18 cellular contexts compared by ENCODE assay signal in the genomic region with DNA sequence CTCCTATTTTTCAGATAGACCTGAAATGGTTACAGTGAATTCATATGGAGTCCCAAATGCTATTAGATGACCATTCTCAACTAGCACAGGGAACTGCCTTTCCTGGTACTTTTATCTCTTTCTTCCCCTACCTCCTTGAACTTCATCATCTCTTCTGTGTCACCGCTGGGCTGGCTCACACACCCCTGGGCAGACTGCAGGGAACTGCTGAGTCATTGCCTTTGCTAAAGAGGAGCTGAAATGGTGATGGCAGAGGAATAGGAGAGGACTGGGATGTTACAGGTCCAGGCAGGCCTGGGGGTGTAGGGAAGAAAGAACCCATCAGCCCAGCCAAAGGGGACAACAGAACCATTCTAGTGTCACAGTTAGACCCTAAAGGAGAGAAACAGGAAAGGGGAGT.
DNase-seq lines count a peak whose midpoint lies in the region; ATAC-seq, FAIRE-seq and TF ChIP-seq lines count a peak whose summit lies in the region.
"Had no signal": no experiment of that assay in that cellular context is flagged by ENCODE, and none has a peak within 500 bp of the region (broad histone marks: within the 10 kb centered on the region; RNA-seq: fewer than 3 reads in every experiment).

No MANE protein-coding gene starts in this region.

- FAIRE-seq in bronchial epithelial cell (lab: Jason Lieb, UNC) = peak; percentile 90

- no peak overlapping the region for H2BK15ac ChIP-seq in mesenchymal stem cell (ENCODE audit: low read depth, poor library complexity, severe bottlenecking)

- TF ChIP-seq EP300 in transverse colon (IDR thresholded peaks at IDR 0.05; ENCODE audit: low read depth) = no peak

- intact Hi-C loops in transverse colon (cut with DNase I; ENCODE audit: low total_unique reads) = no loop called here

- H2AFZ ChIP-seq in mesenchymal stem cell (ENCODE audit: low read depth, low read length) = no peak overlapping the region

- H3K14ac ChIP-seq in mesenchymal stem cell (ENCODE audit: low read length in 2 of 2) = no peak overlapping the region

- H3K4ac ChIP-seq in mesenchymal stem cell (ENCODE audit: low read depth in 1 of 2, low read length in 2 of 2) = no peak overlapping the region

- WGBS in mesenchymal stem cell = 22% methylated on average over 1 of the region's 1 CpG
- 0% methylated on average over 1 of the region's 1 CpG; no CpG with 5 or more reads in 1 of the 2 donors for WGBS in transverse colon (ENCODE audit: low coverage in 1 of 2), 2 donors

- H3K36me3 ChIP-seq in bronchial epithelial cell (ENCODE audit: control insufficient read depth, insufficient read depth, low read length) = no peaks in the 10 kb centered on the region
- H3K36me3 ChIP-seq in mesenchymal stem cell (ENCODE audit: control insufficient read depth in 1 of 2, insufficient read depth in 2 of 2, low read depth in 1 of 2, low read length in 2 of 2) = no peaks in the 10 kb centered on the region
- H3K36me3 ChIP-seq in transverse colon = no peaks in the 10 kb centered on the region
- H3K36me3 ChIP-seq: vagina had no signal

- H2BK5ac ChIP-seq in mesenchymal stem cell (ENCODE audit: low read depth, low read length, poor library complexity, severe bottlenecking) = no peak overlapping the region

- in situ Hi-C loops in transverse colon (cut with MboI; ENCODE audit: low pct_ligation_motif_present in 1 of 4, low pct_unique_long_range_greater_than_20kb in 1 of 4, low sequenced_read_pairs in 3 of 4) = no loop called here

- peak overlapping the region in 1 of 2 experiments; percentile 84 for H3K18ac ChIP-seq in mesenchymal stem cell (ENCODE audit: low read depth in 1 of 2, low read length in 2 of 2)

- H3K9ac ChIP-seq in mesenchymal stem cell (ENCODE audit: low read length) = no peak overlapping the region
- H3K9ac ChIP-seq: KMS-11 had no signal

- H2BK12ac ChIP-seq in mesenchymal stem cell (ENCODE audit: low read length in 2 of 2) = peak overlapping the region in 1 of 2 experiments; percentile 15

- no peak overlapping the region for H3K27ac ChIP-seq in mesenchymal stem cell (ENCODE audit: low read length, poor library complexity, severe bottlenecking)
- H3K27ac ChIP-seq in transverse colon = no peak overlapping the region
- H3K27ac ChIP-seq: C4-2B, KMS-11, vagina had no signal

- no peak for TF ChIP-seq POLR2A in transverse colon (IDR thresholded peaks at IDR 0.05)

- H4K8ac ChIP-seq in mesenchymal stem cell (ENCODE audit: low read length) = peak overlapping the region; percentile 78

- H3K27me3 ChIP-seq in bronchial epithelial cell (ENCODE audit: control insufficient read depth, insufficient read depth, low read length) = no peaks in the 10 kb centered on the region
- H3K27me3 ChIP-seq in mesenchymal stem cell (ENCODE audit: control insufficient read depth in 1 of 2, insufficient read depth in 1 of 2, low read length in 2 of 2) = peaks cover 0 to 6% of the 10 kb centered on the region in 2 experiments
- H3K27me3 ChIP-seq in transverse colon = no peaks in the 10 kb centered on the region
- H3K27me3 ChIP-seq: vagina had no signal

- no peak overlapping the region for H4K91ac ChIP-seq in mesenchymal stem cell (ENCODE audit: low read length)

- no peak overlapping the region for H3K23ac ChIP-seq in mesenchymal stem cell (ENCODE audit: low read length in 2 of 2)

- DNase-seq in ELR (ENCODE audit: low read depth) (peak; percentile 3), LHCN-M2 (ENCODE audit: low read depth) (peak; percentile 57), bronchial epithelial cell (ENCODE audit: low read depth) (peak; percentile 76), mesenchymal stem cell (peak; percentile 44), NCI-H2081 treated with DMSO at 0.1 percent for 48 hours (lab: John Stamatoyannopoulos, UW) (no peak), transverse colon (no peak)
- DNase-seq: activated T-cell treated with anti-CD3 and anti-CD28 coated beads, Interleukin-2, amount 50 U/mL, for 1 hour; central memory CD4-positive, alpha-beta T cell; NCI-H1436 treated with DMSO at 0.1 percent for 48 hours; NCI-H524 treated with DMSO at 0.1 percent for 48 hours; posterior cingulate gyrus; stimulated activated CD4-positive, alpha-beta T cell treated with anti-CD3 and anti-CD28 coated beads, Interleukin-12 subunit alpha, Interleukin-12 subunit beta, amount 100 ng/mL, for 4 hours; stimulated activated naive CD8-positive, alpha-beta T cell treated with anti-CD3 and anti-CD28 coated beads, Interleukin-15, amount 100 ng/mL, for 72 hours; T-helper 1 cell had no signal

- no peak overlapping the region for H3K4me3 ChIP-seq in bronchial epithelial cell (ENCODE audit: low read depth, low read length)
- no peak overlapping the region for H3K4me3 ChIP-seq in mesenchymal stem cell (ENCODE audit: insufficient read depth in 1 of 2, low read depth in 1 of 2, low read length in 2 of 2)
- no peak overlapping the region for H3K4me3 ChIP-seq in transverse colon
- H3K4me3 ChIP-seq: vagina had no signal

- no peak overlapping the region for H3K4me2 ChIP-seq in mesenchymal stem cell (ENCODE audit: low read length, poor library complexity, severe bottlenecking)
- H3K4me2 ChIP-seq: KMS-11 had no signal

- TF ChIP-seq CTCF in bronchial epithelial cell (IDR thresholded peaks at IDR 0.05; ENCODE audit: insufficient read depth, low read length, severe bottlenecking) (no peak), transverse colon (IDR thresholded peaks at IDR 0.05) (no peak)

- H2BK120ac ChIP-seq in mesenchymal stem cell (ENCODE audit: low read depth, low read length) = no peak overlapping the region

- H2AK5ac ChIP-seq in mesenchymal stem cell (ENCODE audit: low read length, severe bottlenecking) = no peak overlapping the region

- peaks cover 4% of the 10 kb centered on the region for H3K4me1 ChIP-seq in mesenchymal stem cell (ENCODE audit: control insufficient read depth, insufficient read depth, low read depth, low read length)
- H3K4me1 ChIP-seq in transverse colon = no peaks in the 10 kb centered on the region

- ATAC-seq in GM21528 (IDR thresholded peaks at IDR 0.05; ENCODE audit: low FRiP score, unreplicated experiment) = no peak
- ATAC-seq: stimulated activated naive CD8-positive, alpha-beta T cell treated with anti-CD3 and anti-CD28 coated beads, Interleukin-15, amount 100 ng/mL, for 72 hours had no signal

- H3K79me1 ChIP-seq in mesenchymal stem cell (replicated peaks; ENCODE audit: low read length, poor library complexity, severe bottlenecking) = no peaks in the 10 kb centered on the region

- H3K9me3 ChIP-seq in mesenchymal stem cell (ENCODE audit: control insufficient read depth, low read length) (no peaks in the 10 kb centered on the region), transverse colon (no peaks in the 10 kb centered on the region)
- H3K9me3 ChIP-seq: vagina had no signal

Comparison
In these comparisons a context has a peak if more than half of its experiments do, and no peak if none do; other contexts are left out.
1. DNase-seq: peak in ELR (single experiment), LHCN-M2 (single experiment), bronchial epithelial cell (single experiment) and mesenchymal stem cell (single experiment); none in NCI-H2081 treated with DMSO at 0.1 percent for 48 hours (single experiment) and transverse colon (single experiment).